In genomic region chrY:25037496-25037895, GRCh38 we compare ENCODE assay signal across 19 cellular contexts. TPM values are rescaled to one million over a fixed set of nuclear protein-coding genes. Genes with fewer than 3 reads are reported as not detected.
"Had no signal": no experiment of that assay in that cellular context is flagged by ENCODE, and none has a peak within 500 bp of the region (broad histone marks: within the 10 kb centered on the region; RNA-seq: fewer than 3 reads in every experiment).

No MANE protein-coding gene starts in this region.

RNA-seq across cellular contexts. Expression of gene BPY2C, which starts 14.4 kb away (rescaled TPM):
- total RNA-seq: activated naive CD4-positive, alpha-beta T cell treated with anti-CD3 and anti-CD28 coated beads for 36 hours; activated naive CD4-positive, alpha-beta T cell treated with anti-CD3 and anti-CD28 coated beads, Interleukin-2, amount 50 U/mL, for 72 hours; activated naive CD8-positive, alpha-beta T cell treated with anti-CD3 and anti-CD28 coated beads for 36 hours; activated naive CD8-positive, alpha-beta T cell treated with anti-CD3 and anti-CD28 coated beads, Interleukin-2, amount 10 ng/mL, durations not matched to agents 7 days and 5 days; activated T-cell treated with anti-CD3 and anti-CD28 coated beads, Interleukin-2, amount 50 U/mL, for 4 hours; activated T-cell treated with anti-CD3 and anti-CD28 coated beads, Interleukin-2, amount 50 U/mL, for 72 hours; activated T-helper 1 cell treated with anti-CD3 and anti-CD28 coated beads, Interleukin-12 subunit alpha, Interleukin-12 subunit beta, Interleukin-2, Interleukin-4 antibody, amounts not matched to agents 30 ng/mL and 10 ng/mL and 1 ng/mL, durations not matched to agents 14 hours and 24 hours and 36 hours; activated T-helper 17 cell treated with anti-CD3 and anti-CD28 coated beads, Interleukin-2, amount 50 U/mL, for 72 hours; activated T-helper 2 cell treated with anti-CD3 and anti-CD28 coated beads, Interferon-gamma antibody, Interleukin-2, Interleukin-4, amounts not matched to agents 10 μg/mL and 5 μg/mL and 100 μg/mL, durations not matched to agents 14 hours and 24 hours and 36 hours; adrenal gland; aorta; ascending aorta; astrocyte; body of pancreas; breast epithelium; bronchial epithelial cell; cardiac muscle cell; cardiac septum; cerebellum had no signal
